Comparison of ENCODE assay signal across 10 cellular contexts in genomic region chr7:117827861-117828260, GRCh38. TPM values are rescaled to one million over a fixed set of nuclear protein-coding genes. Genes with fewer than 3 reads are reported as not detected.
A peak's percentile ranks its signal among the peaks of the same experiment; 100 is the strongest.
DNase-seq lines count a peak whose midpoint lies in the region; ATAC-seq and TF ChIP-seq lines count a peak whose summit lies in the region.
"Had no signal": no experiment of that assay in that cellular context is flagged by ENCODE, and none has a peak within 500 bp of the region (broad histone marks: within the 10 kb centered on the region; RNA-seq: fewer than 3 reads in every experiment).

No MANE protein-coding gene starts in this region.

- no peak overlapping the region for H3K4me2 ChIP-seq in mammary epithelial cell (ENCODE audit: insufficient read depth, low read depth, low read length)
- no peak overlapping the region for H3K4me2 ChIP-seq in mesenchymal stem cell (ENCODE audit: low read length, poor library complexity, severe bottlenecking)

- BruUV-seq in mammary epithelial cell (replicated peaks; lab: Mats Ljungman, UMichigan) = no TSS peak

- H3K23ac ChIP-seq in mesenchymal stem cell (ENCODE audit: low read length in 2 of 2) = no peak overlapping the region

- H3K4me3 ChIP-seq in MG63 = no peak overlapping the region
- no peak overlapping the region for H3K4me3 ChIP-seq in mammary epithelial cell (replicated peaks in 1 of 3; ENCODE audit: insufficient read depth in 1 of 3, low read depth in 2 of 3, low read length in 3 of 3)
- H3K4me3 ChIP-seq in mesenchymal stem cell (ENCODE audit: insufficient read depth in 1 of 2, low read depth in 1 of 2, low read length in 2 of 2) = no peak overlapping the region

- DNase-seq in AG20443 (ENCODE audit: low spot score) = peak; percentile 37
- DNase-seq in MG63 = peak; percentile 49
- DNase-seq in mammary epithelial cell = peak; percentile 57
- DNase-seq in mesenchymal stem cell = peak; percentile 81
- DNase-seq in central memory CD4-positive, alpha-beta T cell = no peak
- DNase-seq in HK-2 (ENCODE audit: unreplicated experiment) = no peak
- no peak for DNase-seq in NCI-H1694 treated with DMSO at 0.1 percent for 48 hours (lab: John Stamatoyannopoulos, UW)
- DNase-seq: NCI-H2171 had no signal

- no peak overlapping the region for H4K91ac ChIP-seq in mesenchymal stem cell (ENCODE audit: low read length)

- H3K36me3 ChIP-seq in MG63 = no peaks in the 10 kb centered on the region
- H3K36me3 ChIP-seq in mammary epithelial cell (ENCODE audit: insufficient read depth, low read length) = no peaks in the 10 kb centered on the region
- no peaks in the 10 kb centered on the region for H3K36me3 ChIP-seq in mesenchymal stem cell (ENCODE audit: control insufficient read depth in 1 of 2, insufficient read depth in 2 of 2, low read depth in 1 of 2, low read length in 2 of 2)

- CTCF ChIA-PET in mammary epithelial cell (lab: Charles Lee; ENCODE audit: low non-redundant PET) = no interaction called here

- H3K79me1 ChIP-seq in mesenchymal stem cell (replicated peaks; ENCODE audit: low read length, poor library complexity, severe bottlenecking) = peaks cover 19% of the 10 kb centered on the region

- no peak overlapping the region for H2BK12ac ChIP-seq in mesenchymal stem cell (ENCODE audit: low read length in 2 of 2)

- H3K18ac ChIP-seq in mesenchymal stem cell (ENCODE audit: low read depth in 1 of 2, low read length in 2 of 2) = no peak overlapping the region

- no peak overlapping the region for H4K8ac ChIP-seq in mesenchymal stem cell (ENCODE audit: low read length)

- H3K79me2 ChIP-seq in mammary epithelial cell (ENCODE audit: insufficient read depth, low read length) = no peaks in the 10 kb centered on the region

- H4K20me1 ChIP-seq in mammary epithelial cell (ENCODE audit: insufficient read depth, low read length) = no peaks in the 10 kb centered on the region

- TF ChIP-seq CTCF in mammary epithelial cell (conservative IDR thresholded peaks at IDR 0.05 in 1 of 2, IDR thresholded peaks at IDR 0.05 in 1 of 2; ENCODE audit: extremely low read depth in 1 of 2, insufficient read depth in 1 of 2, low read depth in 1 of 2, low read length in 2 of 2) = no peak

- H3K4me1 ChIP-seq in mammary epithelial cell (ENCODE audit: insufficient read depth, low read length) (no peaks in the 10 kb centered on the region), mesenchymal stem cell (ENCODE audit: control insufficient read depth, insufficient read depth, low read depth, low read length) (peaks cover 7% of the 10 kb centered on the region)

- intact Hi-C loops in mammary epithelial cell (cut with micrococcal nuclease) = no loop called here

- in situ Hi-C loops in mammary epithelial cell (cut with MboI; ENCODE audit: low sequenced_read_pairs in 2 of 2) = no loop called here

- ATAC-seq in GM19452 (IDR thresholded peaks at IDR 0.05; ENCODE audit: unreplicated experiment) = no peak
- ATAC-seq: esophagus mucosa had no signal

- 51% methylated on average over 2 of the region's 2 CpGs for WGBS in mammary epithelial cell (ENCODE audit: low coverage, missing lambda C conversion rate)
- 19% methylated on average over 2 of the region's 2 CpGs for WGBS in mesenchymal stem cell

- no peak overlapping the region for H3K9ac ChIP-seq in mammary epithelial cell (ENCODE audit: insufficient read depth, low read length)
- H3K9ac ChIP-seq in mesenchymal stem cell (ENCODE audit: low read length) = no peak overlapping the region

- H3K4ac ChIP-seq in mesenchymal stem cell (ENCODE audit: low read depth in 1 of 2, low read length in 2 of 2) = no peak overlapping the region

- H3K9me3 ChIP-seq in MG63 (no peaks in the 10 kb centered on the region), mammary epithelial cell (replicated peaks; ENCODE audit: insufficient read depth, low read length) (no peaks in the 10 kb centered on the region), mesenchymal stem cell (ENCODE audit: control insufficient read depth, low read length) (no peaks in the 10 kb centered on the region)

- no peak overlapping the region for H2AK5ac ChIP-seq in mesenchymal stem cell (ENCODE audit: low read length, severe bottlenecking)

- no peaks in the 10 kb centered on the region for H3K27me3 ChIP-seq in MG63
- no peaks in the 10 kb centered on the region for H3K27me3 ChIP-seq in mammary epithelial cell (ENCODE audit: insufficient read depth, low read length)
- H3K27me3 ChIP-seq in mesenchymal stem cell (ENCODE audit: control insufficient read depth in 1 of 2, insufficient read depth in 1 of 2, low read length in 2 of 2) = no peaks in the 10 kb centered on the region

- no peak overlapping the region for H2BK15ac ChIP-seq in mesenchymal stem cell (ENCODE audit: low read depth, poor library complexity, severe bottlenecking)

- H3K14ac ChIP-seq in mesenchymal stem cell (ENCODE audit: low read length in 2 of 2) = no peak overlapping the region

- dilution Hi-C loops in mammary epithelial cell (cut with HindIII; ENCODE audit: low sequenced_read_pairs) = no loop called here

- no peak overlapping the region for H2BK120ac ChIP-seq in mesenchymal stem cell (ENCODE audit: low read depth, low read length)

- H2AFZ ChIP-seq in mammary epithelial cell (ENCODE audit: low read depth, low read length) (no peak overlapping the region), mesenchymal stem cell (ENCODE audit: low read depth, low read length) (no peak overlapping the region)

- H3K27ac ChIP-seq in mammary epithelial cell (ENCODE audit: insufficient read depth, low read depth, low read length) = no peak overlapping the region
- peak overlapping the region; percentile 87 for H3K27ac ChIP-seq in mesenchymal stem cell (ENCODE audit: low read length, poor library complexity, severe bottlenecking)

- H2BK5ac ChIP-seq in mesenchymal stem cell (ENCODE audit: low read depth, low read length, poor library complexity, severe bottlenecking) = peak overlapping the region; percentile 21

RNA-seq across cellular contexts. Expression of gene CTTNBP2, which starts 45.4 kb away (rescaled TPM):
- 0.12 and 0.16 TPM in 2 replicates for total RNA-seq in MG63 (2014; rRNA removed; shearing (Covaris generic); ENCODE audit: low replicate concordance)
- 1 to 10 TPM in 1 of 2 donors, under 1 TPM in 1; 0.16 to 8.0 TPM for total RNA-seq in mammary epithelial cell
- polyA plus RNA-seq in mammary epithelial cell = 1.1 TPM
- polyA minus RNA-seq in mammary epithelial cell = 27.8 TPM
- polyA plus RNA-seq in mesenchymal stem cell (2013, experiment 1 of 2) = 1.9 TPM
- 1.8 TPM for polyA plus RNA-seq in mesenchymal stem cell (2013, experiment 2 of 2)

Comparison
In these comparisons a context has a peak if more than half of its experiments do, and no peak if none do; other contexts are left out.
1. DNase-seq: peak in AG20443 (single experiment), MG63 (single experiment), mammary epithelial cell (single experiment) and mesenchymal stem cell (single experiment); none in central memory CD4-positive, alpha-beta T cell (single experiment), HK-2 (single experiment) and NCI-H1694 treated with DMSO at 0.1 percent for 48 hours (single experiment).